Comparison of ENCODE assay signal across 11 cellular contexts in the genomic region with DNA sequence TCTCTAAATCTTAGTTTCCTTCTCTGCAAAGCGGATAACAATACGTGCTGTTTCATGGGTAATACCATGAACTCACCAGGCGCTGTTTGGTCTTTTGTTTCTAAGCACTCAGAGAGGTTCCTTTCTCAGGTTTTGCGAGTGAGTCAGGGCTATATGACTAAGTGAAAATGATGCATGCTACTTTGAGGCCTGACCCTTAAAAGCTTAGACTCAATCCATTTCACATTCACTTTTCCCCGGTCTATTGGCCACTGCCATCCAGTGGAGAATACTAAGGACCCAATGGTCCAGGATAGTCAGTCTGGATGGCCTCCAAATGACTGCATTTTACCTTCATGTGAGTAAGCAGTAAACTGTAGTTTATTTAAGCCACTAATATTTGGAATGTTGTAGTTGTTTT.
DNase-seq lines count a peak whose midpoint lies in the region; ATAC-seq and TF ChIP-seq lines count a peak whose summit lies in the region.
"Had no signal": no experiment of that assay in that cellular context is flagged by ENCODE, and none has a peak within 500 bp of the region (broad histone marks: within the 10 kb centered on the region; RNA-seq: fewer than 3 reads in every experiment).

No MANE protein-coding gene starts in this region.

- CTCF ChIA-PET in HCT116 (lab: Charles Lee) = no interaction called here

- H3K4me2 ChIP-seq in HCT116 (ENCODE audit: low read length) = peak overlapping the region; percentile 10
- no peak overlapping the region for H3K4me2 ChIP-seq in smooth muscle cell

- POLR2A ChIA-PET in HCT116 (lab: Charles Lee) = no interaction called here

- H3K9me2 ChIP-seq in HCT116 (ENCODE audit: insufficient read depth) = no peaks in the 10 kb centered on the region

- TF ChIP-seq RAD21 in HCT116 (IDR thresholded peaks at IDR 0.05; ENCODE audit: low read depth) = peak; percentile 35

- H4K20me1 ChIP-seq in HCT116 (ENCODE audit: insufficient read depth) = no peaks in the 10 kb centered on the region
- no peaks in the 10 kb centered on the region for H4K20me1 ChIP-seq in smooth muscle cell (ENCODE audit: low read depth)

- H3K27me3 ChIP-seq in HCT116 (ENCODE audit: insufficient read depth, low read length) (no peaks in the 10 kb centered on the region), smooth muscle cell (ENCODE audit: low read depth) (no peaks in the 10 kb centered on the region)

- TF ChIP-seq CTCF in HCT116 (IDR thresholded peaks at IDR 0.05 in 2 of 3, conservative IDR thresholded peaks at IDR 0.05 in 1 of 3; ENCODE audit: borderline replicate concordance in 1 of 3, insufficient read depth in 1 of 3, low read depth in 2 of 3, low read length in 2 of 3) (peak in 1 of 3 experiments; percentile 24; a peak in 1 of 6 replicates), smooth muscle cell (IDR thresholded peaks at IDR 0.05; ENCODE audit: borderline replicate concordance, insufficient read depth, poor library complexity, severe bottlenecking) (no peak)

- H2AFZ ChIP-seq in HCT116 (ENCODE audit: low read depth, low read length, poor library complexity, severe bottlenecking) = no peak overlapping the region
- H2AFZ ChIP-seq in smooth muscle cell (ENCODE audit: low read depth) = no peak overlapping the region

- ATAC-seq in HCT116 (peak; percentile 60), HG03354 (IDR thresholded peaks at IDR 0.05; ENCODE audit: poor library complexity, severe bottlenecking, unreplicated experiment) (no peak)

- H3K36me3 ChIP-seq in HCT116 (ENCODE audit: control insufficient read depth in 1 of 2, insufficient read depth in 2 of 2, low read length in 2 of 2) = no peaks in the 10 kb centered on the region
- H3K36me3 ChIP-seq in smooth muscle cell (ENCODE audit: low read depth) = no peaks in the 10 kb centered on the region

- H3K27ac ChIP-seq in HCT116 (ENCODE audit: low read depth, low read length) (no peak overlapping the region), smooth muscle cell (ENCODE audit: low read depth) (peak overlapping the region; percentile 48)

- 53% methylated on average over 5 of the region's 5 CpGs for WGBS in smooth muscle cell (ENCODE audit: low lambda C conversion rate)

- TF ChIP-seq POLR2A in HCT116 (IDR thresholded peaks at IDR 0.05; ENCODE audit: borderline replicate concordance, extremely low read depth, insufficient read depth, insufficient read length) = no peak

- intact Hi-C loops in HCT116 (cut with micrococcal nuclease) = no loop called here

- peak; percentile 31 for DNase-seq in HCT116 (ENCODE audit: low read depth, low spot score)
- peak; percentile 70 for DNase-seq in T1000 (lab: John Stamatoyannopoulos, UW)
- DNase-seq in fibroblast of peridontal ligament (ENCODE audit: extremely low read depth) = peak; percentile 68
- no peak for DNase-seq in smooth muscle cell (lab: John Stamatoyannopoulos, UW; ENCODE audit: unreplicated experiment)
- no peak for DNase-seq in NCI-H774 (lab: John Stamatoyannopoulos, UW)
- DNase-seq in NOMO-1 treated with dmso at 0.1 percent for 144 hours (lab: John Stamatoyannopoulos, UW; ENCODE audit: unreplicated experiment) = no peak
- DNase-seq: activated CD4-positive, alpha-beta memory T cell treated with anti-CD3 and anti-CD28 coated beads, Interleukin-2, amount 10 ng/mL, durations not matched to agents 7 days and 5 days; NCI-H1092 treated with DMSO at 0.1 percent for 48 hours; NCI-H748 treated with DMSO at 0.1 percent for 48 hours; stimulated activated CD4-positive, alpha-beta T cell treated with anti-CD3 and anti-CD28 coated beads, Interleukin-12 subunit alpha, Interleukin-12 subunit beta, amount 100 ng/mL, for 4 hours had no signal

- H3K79me2 ChIP-seq in HCT116 (ENCODE audit: insufficient read depth, low read length) = no peaks in the 10 kb centered on the region
- H3K79me2 ChIP-seq in smooth muscle cell (ENCODE audit: low read depth) = no peaks in the 10 kb centered on the region

- BruUV-seq in HCT116 (replicated peaks; lab: Mats Ljungman, UMichigan) = no TSS peak

- no peak overlapping the region for H3K4me3 ChIP-seq in HCT116 (replicated peaks in 1 of 2; ENCODE audit: low read depth in 1 of 2, low read length in 2 of 2)
- H3K4me3 ChIP-seq in smooth muscle cell = no peak overlapping the region

- H3K9me3 ChIP-seq in HCT116 (ENCODE audit: control insufficient read depth in 1 of 2, insufficient read depth in 1 of 2, low read depth in 1 of 2, low read length in 2 of 2) (no peaks in the 10 kb centered on the region), smooth muscle cell (replicated peaks; ENCODE audit: low read depth) (no peaks in the 10 kb centered on the region)

- H3K4me1 ChIP-seq in HCT116 (ENCODE audit: control insufficient read depth in 1 of 2, insufficient read depth in 2 of 2, low read length in 2 of 2) = peaks cover 0 to 11% of the 10 kb centered on the region in 2 experiments; a peak in 1 of 4 replicates
- peaks cover 5% of the 10 kb centered on the region for H3K4me1 ChIP-seq in smooth muscle cell (ENCODE audit: low read depth)

- H3K9ac ChIP-seq in HCT116 (ENCODE audit: low read length) (no peak overlapping the region), smooth muscle cell (ENCODE audit: low read depth) (no peak overlapping the region)

- H3F3A ChIP-seq in smooth muscle cell (ENCODE audit: low read depth) = no peaks in the 10 kb centered on the region

- RAD21 ChIA-PET in HCT116 (lab: Charles Lee; ENCODE audit: low non-redundant PET in 1 of 2, low total read pairs in 2 of 2, uncharacterized antibody in 2 of 2, unreplicated experiment in 2 of 2) = no interaction called here

TF ChIP-seq in HCT116, 20 proteins besides CTCF, POLR2A, EP300 and RAD21:
- TF ChIP-seq FOSL1 (IDR thresholded peaks at IDR 0.05; ENCODE audit: low read depth) (peak; percentile 36; the same call in 1 of the 2 replicates), SRF (IDR thresholded peaks at IDR 0.05; ENCODE audit: low read depth) (no peak), SP1 (IDR thresholded peaks at IDR 0.05; ENCODE audit: low read depth) (0 out of 2 replicates have a peak, but pooled peaks have one; percentile 7), EGR1 (IDR thresholded peaks at IDR 0.05; ENCODE audit: low read depth) (no peak)
- TF ChIP-seq, protein P1, sequence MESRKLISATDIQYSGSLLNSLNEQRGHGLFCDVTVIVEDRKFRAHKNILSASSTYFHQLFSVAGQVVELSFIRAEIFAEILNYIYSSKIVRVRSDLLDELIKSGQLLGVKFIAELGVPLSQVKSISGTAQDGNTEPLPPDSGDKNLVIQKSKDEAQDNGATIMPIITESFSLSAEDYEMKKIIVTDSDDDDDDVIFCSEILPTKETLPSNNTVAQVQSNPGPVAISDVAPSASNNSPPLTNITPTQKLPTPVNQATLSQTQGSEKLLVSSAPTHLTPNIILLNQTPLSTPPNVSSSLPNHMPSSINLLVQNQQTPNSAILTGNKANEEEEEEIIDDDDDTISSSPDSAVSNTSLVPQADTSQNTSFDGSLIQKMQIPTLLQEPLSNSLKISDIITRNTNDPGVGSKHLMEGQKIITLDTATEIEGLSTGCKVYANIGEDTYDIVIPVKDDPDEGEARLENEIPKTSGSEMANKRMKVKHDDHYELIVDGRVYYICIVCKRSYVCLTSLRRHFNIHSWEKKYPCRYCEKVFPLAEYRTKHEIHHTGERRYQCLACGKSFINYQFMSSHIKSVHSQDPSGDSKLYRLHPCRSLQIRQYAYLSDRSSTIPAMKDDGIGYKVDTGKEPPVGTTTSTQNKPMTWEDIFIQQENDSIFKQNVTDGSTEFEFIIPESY (IDR thresholded peaks at IDR 0.05; ENCODE audit: extremely low read depth, insufficient replicate concordance, low read length) = no peak

Comparison
In these comparisons a context has a peak if more than half of its experiments do, and no peak if none do; other contexts are left out.
1. DNase-seq: peak in HCT116 (single experiment), T1000 (single experiment) and fibroblast of peridontal ligament (single experiment); none in smooth muscle cell (single experiment), NCI-H774 (single experiment) and NOMO-1 treated with dmso at 0.1 percent for 144 hours (single experiment).